Comparison of ENCODE assay signal across 18 cellular contexts in genomic region chr10:546451-546850, GRCh38.
A peak's percentile ranks its signal among the peaks of the same experiment; 100 is the strongest.
DNase-seq lines count a peak whose midpoint lies in the region; ATAC-seq and TF ChIP-seq lines count a peak whose summit lies in the region.
"Had no signal": no experiment of that assay in that cellular context is flagged by ENCODE, and none has a peak within 500 bp of the region (broad histone marks: within the 10 kb centered on the region; RNA-seq: fewer than 3 reads in every experiment).

No MANE protein-coding gene starts in this region.

- TF ChIP-seq CTCF in Caco-2 (IDR thresholded peaks at IDR 0.05; ENCODE audit: insufficient read depth in 1 of 2, low read depth in 1 of 2, low read length in 1 of 2, severe bottlenecking in 1 of 2, unreplicated experiment in 1 of 2) (no peak), VCaP (conservative IDR thresholded peaks at IDR 0.05) (no peak), lower lobe of right lung (IDR thresholded peaks at IDR 0.05) (no peak)

- H3K27ac Mint-ChIP-seq in Caco-2 (ENCODE audit: unreplicated experiment) = peak overlapping the region; percentile 92
- H3K27ac Mint-ChIP-seq: B cell; CD4-positive, CD25-positive, alpha-beta regulatory T cell had no signal

- CTCF ChIA-PET in Caco-2 (lab: Charles Lee) = interaction anchor here (1.0 to 1.2 kb wide), 2 partner anchors 35 to 39 kb away, joined by 4 to 9 read pairs; no protein-coding TSS in a partner anchor

- H3K27ac ChIP-seq in VCaP (peak overlapping the region; percentile 100), lower lobe of right lung (peak overlapping the region; percentile 65)

- H3K9me3 Mint-ChIP-seq in Caco-2 (ENCODE audit: unreplicated experiment) = no peaks in the 10 kb centered on the region
- H3K9me3 Mint-ChIP-seq: CD4-positive, CD25-positive, alpha-beta regulatory T cell had no signal

- H3K4me3 Mint-ChIP-seq in Caco-2 (ENCODE audit: unreplicated experiment) = peak overlapping the region; percentile 63
- H3K4me3 Mint-ChIP-seq: B cell; CD4-positive, CD25-positive, alpha-beta regulatory T cell had no signal

- peaks cover 21% of the 10 kb centered on the region for H3K36me3 Mint-ChIP-seq in Caco-2 (ENCODE audit: insufficient read depth, unreplicated experiment)
- H3K36me3 Mint-ChIP-seq: CD4-positive, CD25-positive, alpha-beta regulatory T cell had no signal

- no peaks in the 10 kb centered on the region for H3K9me3 ChIP-seq in Caco-2
- no peaks in the 10 kb centered on the region for H3K9me3 ChIP-seq in lower lobe of right lung

- no peak overlapping the region for H3K4me3 ChIP-seq in Caco-2 (ENCODE audit: low read depth, low read length)
- no peak overlapping the region for H3K4me3 ChIP-seq in lower lobe of right lung

- TSS peak; percentile 93 for BruUV-seq in Caco-2 (replicated peaks; lab: Mats Ljungman, UMichigan)

- H3K27me3 Mint-ChIP-seq in Caco-2 (ENCODE audit: insufficient read depth, unreplicated experiment) = no peaks in the 10 kb centered on the region

- peaks cover 40% of the 10 kb centered on the region for H3K4me1 Mint-ChIP-seq in Caco-2 (ENCODE audit: low read depth, unreplicated experiment)

- H3K36me3 ChIP-seq in Caco-2 (ENCODE audit: control insufficient read depth, insufficient read depth, low read length) (no peaks in the 10 kb centered on the region; the same call in 1 of the 2 replicates), lower lobe of right lung (no peaks in the 10 kb centered on the region)

- H3K27me3 ChIP-seq in Caco-2 (replicated peaks; ENCODE audit: control insufficient read depth, insufficient read depth, low read length) (no peaks in the 10 kb centered on the region), lower lobe of right lung (ENCODE audit: low read depth) (no peaks in the 10 kb centered on the region)

- DNase-seq in Caco-2 (peak; percentile 42 to 49), lower lobe of right lung (no peak), sciatic nerve (ENCODE audit: low spot score) (peak; percentile 40), NOMO-1 treated with dmso at 0.1 percent for 144 hours (lab: John Stamatoyannopoulos, UW; ENCODE audit: unreplicated experiment) (no peak), NCI-H2171 (lab: John Stamatoyannopoulos, UW) (no peak)
- DNase-seq: CD4-positive, CD25-positive, alpha-beta regulatory T cell; COR-L47; GOT3; MM.1S; NCI-H1092; NCI-H1436 treated with DMSO at 0.1 percent for 48 hours; NCI-H2081; NCI-H446 treated with DMSO at 0.1 percent for 48 hours; OCI-M1; SHP77 treated with DMSO at 0.1 percent for 48 hours had no signal

- ATAC-seq in lower lobe of right lung = peak; percentile 5 to 42
- ATAC-seq in sciatic nerve = no peak
- ATAC-seq in HG03442 (IDR thresholded peaks at IDR 0.05; ENCODE audit: unreplicated experiment) = no peak

- POLR2A ChIA-PET in Caco-2 (lab: Charles Lee) = interaction anchor here (0.6 to 1.1 kb wide), 7 partner anchors 14 to 502 kb away, joined by 3 to 5 read pairs (median 3); partner anchors contain the start of genes DIP2C and IDI1

- peaks cover 45% of the 10 kb centered on the region for H3K4me1 ChIP-seq in Caco-2
- peaks cover 15% of the 10 kb centered on the region for H3K4me1 ChIP-seq in lower lobe of right lung

- intact Hi-C loops in Caco-2 (cut with micrococcal nuclease; ENCODE audit: unreplicated experiment) = loop anchor here (2.0 kb wide), 1 partner anchor 36 kb away; no protein-coding TSS in a partner anchor
- intact Hi-C loops in lower lobe of right lung (cut with DNase I) = no loop called here
- intact Hi-C loops in sciatic nerve (cut with DNase I) = no loop called here

Comparison
In these comparisons a context has a peak if more than half of its experiments do, and no peak if none do; other contexts are left out.
1. DNase-seq: peak in Caco-2 (2 of 2) and sciatic nerve (single experiment); none in lower lobe of right lung (single experiment), NOMO-1 treated with dmso at 0.1 percent for 144 hours (single experiment) and NCI-H2171 (single experiment).
2. ATAC-seq: peak in lower lobe of right lung (2 of 2); none in sciatic nerve (single experiment) and HG03442 (single experiment).